Comparison of ENCODE assay signal across 14 cellular contexts in the genomic region with DNA sequence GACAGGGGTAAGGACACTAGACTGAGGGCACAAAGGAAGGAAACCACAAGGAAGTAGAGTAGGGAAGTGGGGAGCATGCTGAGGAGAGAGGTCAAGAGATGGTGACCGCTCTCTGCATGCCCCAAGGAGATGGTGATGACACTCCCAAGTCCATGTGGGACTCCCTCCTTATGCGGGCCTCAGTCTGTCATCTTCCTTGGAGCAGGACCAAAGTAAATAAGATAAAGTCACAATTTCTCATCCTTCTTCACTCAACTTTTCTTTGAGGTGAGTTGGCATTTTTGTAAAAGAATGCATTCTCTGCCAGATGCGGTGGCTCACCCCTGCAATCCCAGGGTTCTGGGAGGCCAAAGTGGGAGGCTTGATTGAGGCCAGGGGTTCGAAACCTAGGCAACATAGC. TPM values are rescaled to one million over a fixed set of nuclear protein-coding genes. Genes with fewer than 3 reads are reported as not detected.
DNase-seq lines count a peak whose midpoint lies in the region; ATAC-seq and TF ChIP-seq lines count a peak whose summit lies in the region.
"Had no signal": no experiment of that assay in that cellular context is flagged by ENCODE, and none has a peak within 500 bp of the region (broad histone marks: within the 10 kb centered on the region; RNA-seq: fewer than 3 reads in every experiment).

No MANE protein-coding gene starts in this region.

- H3K4me1 Mint-ChIP-seq in activated CD8-positive, alpha-beta memory T cell treated with anti-CD3 and anti-CD28 coated beads, Interleukin-2, amount 10 ng/mL, durations not matched to agents 7 days and 5 days, result peaks cover 26% of the 10 kb centered on the region
- H3K4me1 Mint-ChIP-seq in central memory CD8-positive, alpha-beta T cell, result peaks cover 23% of the 10 kb centered on the region

- H3K27ac ChIP-seq in OCI-LY3 (ENCODE audit: low read length) (no peak overlapping the region), psoas muscle (no peak overlapping the region)

- H3K9ac ChIP-seq in OCI-LY3 (ENCODE audit: low read length), result no peak overlapping the region

- 88 to 93% (median 92%) methylated on average over 4 of the region's 4 CpGs for WGBS in psoas muscle, 3 donors

- no peak for DNase-seq in activated CD8-positive, alpha-beta memory T cell treated with anti-CD3 and anti-CD28 coated beads, Interleukin-2, amount 10 ng/mL, durations not matched to agents 7 days and 5 days
- DNase-seq in activated CD8-positive, alpha-beta memory T cell treated with anti-CD3 and anti-CD28 coated beads for 24 hours, result no peak
- DNase-seq in central memory CD8-positive, alpha-beta T cell (ENCODE audit: low spot score in 2 of 2), result no peak
- DNase-seq in psoas muscle (no peak), COLO668 (lab: John Stamatoyannopoulos, UW; ENCODE audit: unreplicated experiment) (no peak)
- DNase-seq in stimulated activated naive CD4-positive, alpha-beta T cell (lab: John Stamatoyannopoulos, UW), result no peak
- DNase-seq: gastrocnemius medialis; NCI-H187; NK-92 treated with Interleukin-12 subunit alpha and Interleukin-12 subunit beta, amount 100 ng/mL, for 24 hours; stimulated activated CD4-positive, alpha-beta T cell treated with anti-CD3 and anti-CD28 coated beads, Interleukin-4, amount 100 ng/mL, for 4 hours; testis had no signal

- H3K4me3 Mint-ChIP-seq in activated CD8-positive, alpha-beta memory T cell treated with anti-CD3 and anti-CD28 coated beads, Interleukin-2, amount 10 ng/mL, durations not matched to agents 7 days and 5 days, result peak overlapping the region; percentile 89
- H3K4me3 Mint-ChIP-seq in central memory CD8-positive, alpha-beta T cell, result peak overlapping the region; percentile 84

- intact Hi-C loops in psoas muscle (cut with DNase I), result loop anchor here in 1 of 2 donors (2.0 kb wide), 1 partner anchor 33 kb away; the partner anchor contains the start of gene KANK1

- no peak overlapping the region for H3K4me3 ChIP-seq in OCI-LY3 (ENCODE audit: low read length)
- H3K4me3 ChIP-seq in psoas muscle, result peak overlapping the region; percentile 71

- no peak overlapping the region for H2AFZ ChIP-seq in OCI-LY3 (ENCODE audit: low read depth, low read length)

- CTCF ChIA-PET in activated CD8-positive, alpha-beta memory T cell treated with anti-CD3 and anti-CD28 coated beads, Interleukin-2, amount 10 ng/mL, durations not matched to agents 7 days and 5 days (lab: Charles Lee), result interaction anchor here (1.4 to 1.7 kb wide), 3 partner anchors 11 to 33 kb away, joined by 4 to 7 read pairs (median 5); partner anchors contain the start of gene KANK1

- peaks cover 5% of the 10 kb centered on the region for H3K36me3 Mint-ChIP-seq in activated CD8-positive, alpha-beta memory T cell treated with anti-CD3 and anti-CD28 coated beads, Interleukin-2, amount 10 ng/mL, durations not matched to agents 7 days and 5 days
- H3K36me3 Mint-ChIP-seq in central memory CD8-positive, alpha-beta T cell (ENCODE audit: insufficient read depth), result peaks cover 11% of the 10 kb centered on the region

- H3K27me3 ChIP-seq in OCI-LY3 (ENCODE audit: low read depth, low read length), result no peaks in the 10 kb centered on the region
- H3K27me3 ChIP-seq in psoas muscle (ENCODE audit: insufficient read depth in 3 of 3, low read length in 2 of 3), result no peaks in the 10 kb centered on the region
- H3K27me3 ChIP-seq: gastrocnemius medialis, testis had no signal

- H3K27ac Mint-ChIP-seq in activated CD8-positive, alpha-beta memory T cell treated with anti-CD3 and anti-CD28 coated beads, Interleukin-2, amount 10 ng/mL, durations not matched to agents 7 days and 5 days, result no peak overlapping the region
- peak overlapping the region; percentile 93 for H3K27ac Mint-ChIP-seq in central memory CD8-positive, alpha-beta T cell (ENCODE audit: low read depth)

- H3K79me2 ChIP-seq in OCI-LY3 (ENCODE audit: low read length), result no peaks in the 10 kb centered on the region; the same call in 1 of the 2 replicates

- no peaks in the 10 kb centered on the region for H4K20me1 ChIP-seq in OCI-LY3 (ENCODE audit: insufficient read depth, low read length)

- H3K27me3 Mint-ChIP-seq in activated CD8-positive, alpha-beta memory T cell treated with anti-CD3 and anti-CD28 coated beads, Interleukin-2, amount 10 ng/mL, durations not matched to agents 7 days and 5 days, result no peaks in the 10 kb centered on the region
- no peaks in the 10 kb centered on the region for H3K27me3 Mint-ChIP-seq in central memory CD8-positive, alpha-beta T cell

- peak overlapping the region; percentile 93 for H3K4me2 ChIP-seq in OCI-LY3 (ENCODE audit: low read length)

- H3K9me3 ChIP-seq in OCI-LY3 (ENCODE audit: insufficient read depth, low read length) (no peaks in the 10 kb centered on the region), psoas muscle (no peaks in the 10 kb centered on the region)
- H3K9me3 ChIP-seq: gastrocnemius medialis, testis had no signal

- H3K9me3 Mint-ChIP-seq in activated CD8-positive, alpha-beta memory T cell treated with anti-CD3 and anti-CD28 coated beads, Interleukin-2, amount 10 ng/mL, durations not matched to agents 7 days and 5 days (ENCODE audit: low read depth), result no peaks in the 10 kb centered on the region
- H3K9me3 Mint-ChIP-seq in central memory CD8-positive, alpha-beta T cell, result no peaks in the 10 kb centered on the region

- H3K4me1 ChIP-seq in OCI-LY3 (ENCODE audit: low read length) (peaks cover 22% of the 10 kb centered on the region), psoas muscle (peaks cover 3% of the 10 kb centered on the region)

- no peaks in the 10 kb centered on the region for H3K36me3 ChIP-seq in OCI-LY3 (replicated peaks; ENCODE audit: low read depth, low read length)
- no peaks in the 10 kb centered on the region for H3K36me3 ChIP-seq in psoas muscle (ENCODE audit: insufficient read depth in 1 of 2, low read depth in 1 of 2)
- H3K36me3 ChIP-seq: gastrocnemius medialis had no signal

- TF ChIP-seq CTCF in OCI-LY3 (IDR thresholded peaks at IDR 0.05; ENCODE audit: low read depth, low read length), result no peak
- no peak for TF ChIP-seq CTCF in psoas muscle (IDR thresholded peaks at IDR 0.05)

- ATAC-seq in activated CD8-positive, alpha-beta memory T cell treated with anti-CD3 and anti-CD28 coated beads, Interleukin-2, amount 10 ng/mL, durations not matched to agents 7 days and 5 days, result no peak
- no peak for ATAC-seq in central memory CD8-positive, alpha-beta T cell (replicated peaks; ENCODE audit: extremely low read depth, poor library complexity, severe bottlenecking)
- no peak for ATAC-seq in psoas muscle
- no peak for ATAC-seq in HG03432 (IDR thresholded peaks at IDR 0.05; ENCODE audit: unreplicated experiment)
- ATAC-seq: gastrocnemius medialis had no signal

RNA-seq across cellular contexts. Expression of gene KANK1, which starts 33.2 kb away (rescaled TPM):
- 1 to 10 TPM; 5.0 to 6.1 TPM for total RNA-seq in activated CD8-positive, alpha-beta memory T cell treated with anti-CD3 and anti-CD28 coated beads, Interleukin-2, amount 10 ng/mL, durations not matched to agents 7 days and 5 days
- 100 to 1,000 TPM in 1 of 4 donors, 10 to 100 TPM in 3; 29.2 to 114 (median 60.0) TPM for total RNA-seq in psoas muscle
- 10 to 100 TPM; 28.4 to 75.1 (median 32.8) TPM for polyA plus RNA-seq in psoas muscle
- total RNA-seq: G401 had no signal

Comparison
In these comparisons a context has a peak if more than half of its experiments do, and no peak if none do; other contexts are left out.
1. RNA of gene KANK1, which starts 33.2 kb away (total RNA-seq): 29.2 to 114 TPM in psoas muscle; 5.0 to 6.1 TPM in activated CD8-positive, alpha-beta memory T cell treated with anti-CD3 and anti-CD28 coated beads, Interleukin-2, amount 10 ng/mL, durations not matched to agents 7 days and 5 days; every median in the first group is over 4 times any median in the second.